16 cellular contexts compared by ENCODE assay signal in genomic region chr13:34038326-34039068, GRCh38.
DNase-seq lines count a peak whose midpoint lies in the region; ATAC-seq and TF ChIP-seq lines count a peak whose summit lies in the region.
"Had no signal": no experiment of that assay in that cellular context is flagged by ENCODE, and none has a peak within 500 bp of the region (broad histone marks: within the 10 kb centered on the region; RNA-seq: fewer than 3 reads in every experiment).

No MANE protein-coding gene starts in this region.

- no peak for TF ChIP-seq CTCF in H9 (conservative IDR thresholded peaks at IDR 0.05)

- peaks cover 15 to 17% of the 10 kb centered on the region in 2 experiments for H3K4me1 Mint-ChIP-seq in H9
- H3K4me1 Mint-ChIP-seq: naive thymus-derived CD4-positive, alpha-beta T cell; T-helper 17 cell had no signal

- no peak overlapping the region for H4K91ac ChIP-seq in H9 (ENCODE audit: insufficient read length, low read depth, low read length)

- H3K23ac ChIP-seq in H9 (ENCODE audit: insufficient read length, low read depth, low read length) = no peak overlapping the region

- no peak overlapping the region for H3K27ac Mint-ChIP-seq in H9
- H3K27ac Mint-ChIP-seq: naive thymus-derived CD4-positive, alpha-beta T cell; T-helper 17 cell; WTC11 had no signal

- peak overlapping the region; percentile 72 for H3K14ac ChIP-seq in H9 (ENCODE audit: insufficient read depth, low read length)

- no peaks in the 10 kb centered on the region; a peak in 2 of 5 replicates for H3K9me3 Mint-ChIP-seq in H9

- H4K8ac ChIP-seq in H9 (replicated peaks; ENCODE audit: insufficient read length, low read depth, low read length) = no peak overlapping the region

- H3K79me2 ChIP-seq in H9 (ENCODE audit: insufficient read depth, low read length) = no peaks in the 10 kb centered on the region

- ATAC-seq in GM18867 (IDR thresholded peaks at IDR 0.05; ENCODE audit: unreplicated experiment) (peak; percentile 51), HG03520 (IDR thresholded peaks at IDR 0.05; ENCODE audit: unreplicated experiment) (peak; percentile 46), HG02623 (IDR thresholded peaks at IDR 0.05; ENCODE audit: unreplicated experiment) (no peak), HG03571 (IDR thresholded peaks at IDR 0.05; ENCODE audit: unreplicated experiment) (no peak)
- ATAC-seq: naive thymus-derived CD4-positive, alpha-beta T cell; Right ventricle myocardium inferior; T-helper 17 cell had no signal

- H2AK5ac ChIP-seq in H9 (ENCODE audit: insufficient read length, low read length) = no peak overlapping the region

- no peak overlapping the region for H3K9ac ChIP-seq in H9 (ENCODE audit: extremely low read depth, insufficient read length, low read length)

- H3K9me3 ChIP-seq in H9 (ENCODE audit: control insufficient read depth, low read depth, low read length) = no peaks in the 10 kb centered on the region

- H4K5ac ChIP-seq in H9 (ENCODE audit: insufficient read length, low read depth, low read length) = no peak overlapping the region

- H3K79me1 ChIP-seq in H9 (ENCODE audit: insufficient read depth, low read depth, low read length, poor library complexity, severe bottlenecking) = no peaks in the 10 kb centered on the region

- H2BK5ac ChIP-seq in H9 (ENCODE audit: insufficient read length, low read length) = no peak overlapping the region

- peaks cover 0 to 1% (median 0%) of the 10 kb centered on the region in 3 experiments; a peak in 2 of 7 replicates for H3K36me3 Mint-ChIP-seq in H9 (ENCODE audit: insufficient read depth in 1 of 3, low read depth in 3 of 3)
- H3K36me3 Mint-ChIP-seq: naive thymus-derived CD4-positive, alpha-beta T cell; WTC11 had no signal

- no peaks in the 10 kb centered on the region for H3K27me3 ChIP-seq in H9 (ENCODE audit: insufficient read depth, low read length)
- H3K27me3 ChIP-seq: cardiac muscle cell had no signal

- H3K4ac ChIP-seq in H9 (ENCODE audit: low read depth, low read length) = no peak overlapping the region

- no peak overlapping the region for H3K4me2 ChIP-seq in H9 (ENCODE audit: insufficient read depth, insufficient read length, low read length)

- no peaks in the 10 kb centered on the region for H4K20me1 ChIP-seq in H9 (ENCODE audit: control insufficient read depth, insufficient read depth, insufficient read length)

- H2AFZ ChIP-seq in H9 (ENCODE audit: low read length) = no peak overlapping the region

- H2BK15ac ChIP-seq in H9 (ENCODE audit: low read depth, low read length) = no peak overlapping the region

- no peak overlapping the region for H3T11ph ChIP-seq in H9 (ENCODE audit: low read length)

- no peak overlapping the region for H3K18ac ChIP-seq in H9 (ENCODE audit: insufficient read length, low read depth, low read length)

- no peak overlapping the region for H3K27ac ChIP-seq in H9 (ENCODE audit: insufficient read length, low read depth, low read length)
- H3K27ac ChIP-seq: cardiac muscle cell had no signal

- no peak overlapping the region for H3K56ac ChIP-seq in H9 (ENCODE audit: insufficient read length, low read depth, low read length)

- no CpG with 5 or more reads among the region's 6 CpGs for whole genome bisulfite sequencing in H9 (ENCODE audit: extremely low coverage, insufficient read length, low lambda C conversion rate)

- no peaks in the 10 kb centered on the region for H3K4me1 ChIP-seq in H9 (ENCODE audit: insufficient read depth, low read length)

- no peak overlapping the region for H2BK12ac ChIP-seq in H9 (ENCODE audit: insufficient read length, low read depth, low read length)

- no peak overlapping the region for H2BK20ac ChIP-seq in H9 (ENCODE audit: low read depth, low read length, poor library complexity, severe bottlenecking)

- H2BK120ac ChIP-seq in H9 (ENCODE audit: low read depth, low read length, poor library complexity, severe bottlenecking) = no peak overlapping the region

- H3K27me3 Mint-ChIP-seq in H9 (ENCODE audit: low read depth) = no peaks in the 10 kb centered on the region
- H3K27me3 Mint-ChIP-seq: T-helper 17 cell had no signal

- H3K4me3 Mint-ChIP-seq in H9 = no peak overlapping the region
- H3K4me3 Mint-ChIP-seq: naive thymus-derived CD4-positive, alpha-beta T cell; T-helper 17 cell; WTC11 had no signal

- no peaks in the 10 kb centered on the region for H3K23me2 ChIP-seq in H9 (ENCODE audit: insufficient read length, low read depth, low read length, poor library complexity, severe bottlenecking)

- DNase-seq in H9 (no peak), medulla oblongata (ENCODE audit: extremely low spot score) (peak; percentile 6), NOMO-1 (lab: John Stamatoyannopoulos, UW; ENCODE audit: unreplicated experiment in 2 of 2) (no peak), NCI-H1436 (lab: John Stamatoyannopoulos, UW) (no peak)
- DNase-seq: glutamatergic neuron; naive thymus-derived CD4-positive, alpha-beta T cell; NCI-H1694 treated with DMSO at 0.1 percent for 48 hours; small intestine; T-helper 17 cell had no signal

Comparison
In these comparisons a context has a peak if more than half of its experiments do, and no peak if none do; other contexts are left out.
1. ATAC-seq: peak in GM18867 (single experiment) and HG03520 (single experiment); none in HG02623 (single experiment) and HG03571 (single experiment).